20 cellular contexts compared by ENCODE assay signal in genomic region chr6:147700436-147701209, GRCh38.
"Had no signal": no experiment of that assay in that cellular context is flagged by ENCODE, and none has a peak within 500 bp of the region (broad histone marks: within the 10 kb centered on the region; RNA-seq: fewer than 3 reads in every experiment).

No MANE protein-coding gene starts in this region.

- H3K27ac Mint-ChIP-seq: activated naive CD4-positive, alpha-beta T cell treated with anti-CD3 and anti-CD28 coated beads, Interleukin-2, amount 10 ng/mL, durations not matched to agents 7 days and 5 days; activated naive CD8-positive, alpha-beta T cell treated with anti-CD3 and anti-CD28 coated beads, Interleukin-2, amount 50 U/mL, for 24 hours; endodermal cell; nephron progenitor cell; T-helper 1 cell treated with Interleukin-12 subunit alpha and Interleukin-12 subunit beta and Interleukin-4 antibody, amounts not matched to agents 30 μg/mL and 1 μg/mL, for 36 hours had no signal

- H3K27me3 ChIP-seq: dorsolateral prefrontal cortex, hepatocyte, sigmoid colon, thyroid gland had no signal

- H3K9me3 Mint-ChIP-seq: activated naive CD4-positive, alpha-beta T cell treated with anti-CD3 and anti-CD28 coated beads, Interleukin-2, amount 10 ng/mL, durations not matched to agents 7 days and 5 days; activated naive CD8-positive, alpha-beta T cell treated with anti-CD3 and anti-CD28 coated beads, Interleukin-2, amount 50 U/mL, for 24 hours; brain; endodermal cell; nephron progenitor cell; T-helper 1 cell treated with Interleukin-12 subunit alpha and Interleukin-12 subunit beta and Interleukin-4 antibody, amounts not matched to agents 30 μg/mL and 1 μg/mL, for 36 hours had no signal

- H3K4me1 ChIP-seq: thyroid gland had no signal

- H3K36me3 ChIP-seq: sigmoid colon, thyroid gland had no signal

- ATAC-seq: activated naive CD8-positive, alpha-beta T cell treated with anti-CD3 and anti-CD28 coated beads, Interleukin-2, amount 50 U/mL, for 24 hours had no signal

- H3K27ac ChIP-seq: dorsolateral prefrontal cortex, hepatocyte, sigmoid colon, thyroid gland had no signal

- H3K4me3 Mint-ChIP-seq: activated naive CD4-positive, alpha-beta T cell treated with anti-CD3 and anti-CD28 coated beads, Interleukin-2, amount 10 ng/mL, durations not matched to agents 7 days and 5 days; activated naive CD8-positive, alpha-beta T cell treated with anti-CD3 and anti-CD28 coated beads, Interleukin-2, amount 50 U/mL, for 24 hours; brain; endodermal cell; nephron progenitor cell; T-helper 1 cell treated with Interleukin-12 subunit alpha and Interleukin-12 subunit beta and Interleukin-4 antibody, amounts not matched to agents 30 μg/mL and 1 μg/mL, for 36 hours had no signal

- H3K79me2 ChIP-seq: hepatocyte had no signal

- H3K36me3 Mint-ChIP-seq: activated naive CD4-positive, alpha-beta T cell treated with anti-CD3 and anti-CD28 coated beads, Interleukin-2, amount 10 ng/mL, durations not matched to agents 7 days and 5 days; brain had no signal

- H3K4me1 Mint-ChIP-seq: activated naive CD4-positive, alpha-beta T cell treated with anti-CD3 and anti-CD28 coated beads, Interleukin-2, amount 10 ng/mL, durations not matched to agents 7 days and 5 days; activated naive CD8-positive, alpha-beta T cell treated with anti-CD3 and anti-CD28 coated beads, Interleukin-2, amount 50 U/mL, for 24 hours; endodermal cell had no signal

- H3K4me2 ChIP-seq: hepatocyte had no signal

- H3K9me3 ChIP-seq: sigmoid colon, thyroid gland had no signal

- H3K27me3 Mint-ChIP-seq: activated naive CD4-positive, alpha-beta T cell treated with anti-CD3 and anti-CD28 coated beads, Interleukin-2, amount 10 ng/mL, durations not matched to agents 7 days and 5 days; activated naive CD8-positive, alpha-beta T cell treated with anti-CD3 and anti-CD28 coated beads, Interleukin-2, amount 50 U/mL, for 24 hours had no signal

- H2AFZ ChIP-seq: hepatocyte had no signal

- DNase-seq: activated CD4-positive, alpha-beta T cell treated with anti-CD3 and anti-CD28 coated beads, Interleukin-2, amount 50 U/mL, for 1 hour; activated CD4-positive, CD25-positive, alpha-beta regulatory T cell treated with anti-CD3 and anti-CD28 coated beads, Interleukin-2, amount 50 U/mL, for 72 hours; activated CD8-positive, alpha-beta memory T cell treated with anti-CD3 and anti-CD28 coated beads, Interleukin-2, amount 50 U/mL, for 4 hours; activated effector memory CD4-positive, alpha-beta T cell treated with Interleukin-2 at 50 U/mL for 16 hours; activated naive CD4-positive, alpha-beta T cell treated with anti-CD3 and anti-CD28 coated beads, Interleukin-2, amount 10 ng/mL, durations not matched to agents 7 days and 5 days; activated naive CD8-positive, alpha-beta T cell treated with anti-CD3 and anti-CD28 coated beads, Interleukin-2, amount 50 U/mL, for 24 hours; activated T-cell treated with anti-CD3 and anti-CD28 coated beads, Interleukin-2, amount 50 U/mL, for 48 hours; anterior cingulate cortex; caudate nucleus; dorsolateral prefrontal cortex; endodermal cell; erythroblast; nephron progenitor cell; nucleus accumbens; sigmoid colon; stimulated activated naive CD4-positive, alpha-beta T cell treated with Interleukin-2 at 50 U/mL for 16 hours; thyroid gland had no signal

- H3K4me3 ChIP-seq: dorsolateral prefrontal cortex, hepatocyte, sigmoid colon, thyroid gland had no signal
